In the genomic region with DNA sequence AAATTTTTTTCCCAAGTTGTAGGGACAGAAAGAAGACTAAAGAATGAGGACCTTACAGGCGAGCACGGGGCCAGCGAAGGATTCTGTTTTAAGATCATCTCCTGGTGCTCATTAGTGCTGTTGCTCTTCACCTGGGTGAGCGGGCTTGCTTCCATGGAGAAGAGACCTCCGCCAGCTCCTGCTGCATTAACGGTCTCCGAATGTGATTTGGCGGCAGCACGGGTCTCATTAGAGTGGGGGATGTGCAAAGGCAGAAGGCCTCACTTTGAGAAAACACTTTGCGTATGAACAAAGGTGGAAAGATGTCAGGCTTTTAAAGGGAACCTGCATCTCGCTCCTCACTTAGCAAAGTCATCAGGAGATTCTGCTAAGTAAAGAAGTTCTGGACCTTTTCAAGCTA, we compare ENCODE assay signal across 25 cellular contexts.
"Had no signal": no experiment of that assay in that cellular context is flagged by ENCODE, and none has a peak within 500 bp of the region (broad histone marks: within the 10 kb centered on the region; RNA-seq: fewer than 3 reads in every experiment).

No MANE protein-coding gene starts in this region.

- H3K36me3 ChIP-seq: breast epithelium, heart right ventricle, left lung, lower lobe of right lung, neutrophil, transverse colon had no signal

- H3K27me3 ChIP-seq: breast epithelium, heart right ventricle, left lung, neutrophil, testis, transverse colon had no signal

- H3K4me1 Mint-ChIP-seq: activated B cell treated with CpG ODN at 0.5 μM for 24 hours; activated CD8-positive, alpha-beta memory T cell treated with anti-CD3 and anti-CD28 coated beads, Interleukin-2, amount 10 ng/mL, durations not matched to agents 7 days and 5 days had no signal

- ATAC-seq: activated CD8-positive, alpha-beta memory T cell treated with anti-CD3 and anti-CD28 coated beads, Interleukin-2, amount 10 ng/mL, durations not matched to agents 7 days and 5 days; activated CD8-positive, alpha-beta T cell treated with anti-CD3 and anti-CD28 coated beads, Interleukin-2, amount 10 ng/mL, durations not matched to agents 7 days and 5 days; activated naive CD4-positive, alpha-beta T cell treated with anti-CD3 and anti-CD28 coated beads, Interleukin-2, amount 50 U/mL, for 72 hours; activated T-cell treated with anti-CD3 and anti-CD28 coated beads, Interleukin-2, amount 50 U/mL, for 72 hours; esophagus mucosa; heart right ventricle; left lung; lower lobe of right lung; mucosa of descending colon; natural killer cell treated with Interleukin-12 subunit alpha and Interleukin-12 subunit beta and Interleukin-15 and Interleukin-18, amount 100 ng/mL, for 72 hours; sciatic nerve; stimulated activated naive CD8-positive, alpha-beta T cell treated with anti-CD3 and anti-CD28 coated beads, Interleukin-15, Interleukin-2, amounts not matched to agents 100 U/mL and 50 U/mL, for 24 hours had no signal

- H3K36me3 Mint-ChIP-seq: activated CD8-positive, alpha-beta memory T cell treated with anti-CD3 and anti-CD28 coated beads, Interleukin-2, amount 10 ng/mL, durations not matched to agents 7 days and 5 days; natural killer cell treated with Interleukin-12 subunit alpha and Interleukin-12 subunit beta and Interleukin-15 and Interleukin-18, amount 100 ng/mL, for 72 hours had no signal

- H3K27ac ChIP-seq: breast epithelium, heart right ventricle, left lung, lower lobe of right lung, neutrophil, skin epidermis, testis, transverse colon had no signal

- H3K9me3 Mint-ChIP-seq: activated B cell treated with CpG ODN at 0.5 μM for 24 hours; endodermal cell; natural killer cell treated with Interleukin-12 subunit alpha and Interleukin-12 subunit beta and Interleukin-15 and Interleukin-18, amount 100 ng/mL, for 72 hours had no signal

- H3K4me3 Mint-ChIP-seq: activated B cell treated with CpG ODN at 0.5 μM for 24 hours; activated CD8-positive, alpha-beta memory T cell treated with anti-CD3 and anti-CD28 coated beads, Interleukin-2, amount 10 ng/mL, durations not matched to agents 7 days and 5 days; activated CD8-positive, alpha-beta T cell treated with anti-CD3 and anti-CD28 coated beads, Interleukin-2, amount 10 ng/mL, durations not matched to agents 7 days and 5 days; activated T-cell treated with anti-CD3 and anti-CD28 coated beads, Interleukin-2, amount 50 U/mL, for 72 hours; endodermal cell; natural killer cell treated with Interleukin-12 subunit alpha and Interleukin-12 subunit beta and Interleukin-15 and Interleukin-18, amount 100 ng/mL, for 72 hours had no signal

- H3K27me3 Mint-ChIP-seq: activated B cell treated with CpG ODN at 0.5 μM for 24 hours; activated CD8-positive, alpha-beta memory T cell treated with anti-CD3 and anti-CD28 coated beads, Interleukin-2, amount 10 ng/mL, durations not matched to agents 7 days and 5 days; natural killer cell treated with Interleukin-12 subunit alpha and Interleukin-12 subunit beta and Interleukin-15 and Interleukin-18, amount 100 ng/mL, for 72 hours had no signal

- H3K4me1 ChIP-seq: breast epithelium, heart right ventricle, left lung, lower lobe of right lung, testis, transverse colon had no signal

- H3K4me3 ChIP-seq: breast epithelium, heart right ventricle, left lung, lower lobe of right lung, mucosa of descending colon, skin epidermis, testis, transverse colon had no signal

- H3K9me3 ChIP-seq: breast epithelium, heart right ventricle, left lung, lower lobe of right lung, mucosa of descending colon, neutrophil, testis, transverse colon had no signal

- H3K27ac Mint-ChIP-seq: activated B cell treated with CpG ODN at 0.5 μM for 24 hours; activated CD8-positive, alpha-beta memory T cell treated with anti-CD3 and anti-CD28 coated beads, Interleukin-2, amount 10 ng/mL, durations not matched to agents 7 days and 5 days; activated CD8-positive, alpha-beta T cell treated with anti-CD3 and anti-CD28 coated beads, Interleukin-2, amount 10 ng/mL, durations not matched to agents 7 days and 5 days; activated naive CD4-positive, alpha-beta T cell treated with anti-CD3 and anti-CD28 coated beads, Interleukin-2, amount 50 U/mL, for 72 hours; activated T-cell treated with anti-CD3 and anti-CD28 coated beads, Interleukin-2, amount 50 U/mL, for 72 hours; natural killer cell treated with Interleukin-12 subunit alpha and Interleukin-12 subunit beta and Interleukin-15 and Interleukin-18, amount 100 ng/mL, for 72 hours had no signal

- DNase-seq: activated B cell treated with CpG ODN at 0.5 μM for 24 hours; activated CD8-positive, alpha-beta memory T cell treated with anti-CD3 and anti-CD28 coated beads, Interleukin-2, amount 10 ng/mL, durations not matched to agents 7 days and 5 days; activated CD8-positive, alpha-beta T cell treated with anti-CD3 and anti-CD28 coated beads, Interleukin-2, amount 10 ng/mL, durations not matched to agents 7 days and 5 days; activated naive CD4-positive, alpha-beta T cell; activated T-cell treated with anti-CD3 and anti-CD28 coated beads, Interleukin-2, amount 50 U/mL, for 72 hours; central memory CD4-positive, alpha-beta T cell; endodermal cell; foreskin fibroblast; heart right ventricle; kidney glomerular epithelial cell; left lung; lower lobe of right lung; mucosa of descending colon; stimulated activated CD4-positive, alpha-beta T cell treated with anti-CD3 and anti-CD28 coated beads, Interleukin-12 subunit alpha, Interleukin-12 subunit beta, amount 100 ng/mL, for 4 hours; stimulated activated CD4-positive, alpha-beta T cell treated with anti-CD3 and anti-CD28 coated beads, Interleukin-4, amount 100 ng/mL, for 1 hour; stimulated activated naive CD8-positive, alpha-beta T cell treated with anti-CD3 and anti-CD28 coated beads, Interleukin-15, Interleukin-2, amounts not matched to agents 100 U/mL and 50 U/mL, for 24 hours; testis; transverse colon had no signal
